Comparison of ENCODE assay signal across 1 cellular context in the genomic region with DNA sequence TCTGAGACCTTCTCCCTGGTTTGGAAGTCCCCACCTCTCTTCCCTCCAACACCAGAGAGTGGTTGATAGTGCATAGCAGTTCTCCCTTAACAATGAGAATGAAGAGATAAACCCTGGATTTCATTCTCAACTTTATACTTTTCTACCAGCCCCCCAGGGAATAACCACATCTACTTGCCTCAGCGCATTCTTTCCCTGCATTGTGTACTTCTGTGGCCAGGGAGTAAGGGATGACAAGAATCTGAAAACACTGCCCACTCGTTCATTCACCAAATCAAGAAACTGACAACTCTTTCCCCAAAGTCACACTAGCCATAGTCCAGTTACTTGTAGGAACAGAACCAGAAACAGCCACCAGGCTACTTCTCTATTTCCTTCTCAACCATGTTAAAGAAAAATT.
TF ChIP-seq lines count a peak whose summit lies in the region.

No MANE protein-coding gene starts in this region.

TF ChIP-seq in H1, 55 proteins besides CTCF, POLR2A, EP300 and RAD21:
- TF ChIP-seq SP2 (IDR thresholded peaks at IDR 0.05; ENCODE audit: low read length) (no peak), SRF (IDR thresholded peaks at IDR 0.05; ENCODE audit: low read depth, low read length) (no peak), YY1 (IDR thresholded peaks at IDR 0.05; ENCODE audit: low read depth, low read length) (no peak), POLR2AphosphoS5 (IDR thresholded peaks at IDR 0.05; ENCODE audit: low read depth, low read length) (no peak)
